10 cellular contexts compared by ENCODE assay signal in genomic region chr6:28809947-28810654, GRCh38.
A peak's percentile ranks its signal among the peaks of the same experiment; 100 is the strongest.
DNase-seq lines count a peak whose midpoint lies in the region; ATAC-seq and TF ChIP-seq lines count a peak whose summit lies in the region.
"Had no signal": no experiment of that assay in that cellular context is flagged by ENCODE, and none has a peak within 500 bp of the region (broad histone marks: within the 10 kb centered on the region; RNA-seq: fewer than 3 reads in every experiment).

No MANE protein-coding gene starts in this region.

- TF ChIP-seq CTCF in testis (IDR thresholded peaks at IDR 0.05) (no peak), GM10248 (IDR thresholded peaks at IDR 0.05; ENCODE audit: control extremely low read depth, extremely low read depth, low read depth, missing control alignments) (no peak)

- TF ChIP-seq POLR2A in testis (IDR thresholded peaks at IDR 0.05): no peak

- H2BK120ac ChIP-seq in mesenchymal stem cell (ENCODE audit: low read depth, low read length): no peak overlapping the region

- 1% methylated on average over 24 of the region's 33 CpGs for WGBS in mesenchymal stem cell
- 2 to 3% methylated on average over 32 to 33 of the region's 33 CpGs for WGBS in testis, 2 donors

- H2AK5ac ChIP-seq in mesenchymal stem cell (ENCODE audit: low read length, severe bottlenecking): no peak overlapping the region

- H3K4me3 Mint-ChIP-seq in activated T-helper 2 cell treated with anti-CD3 and anti-CD28 coated beads, Interferon-gamma antibody, Interleukin-2, Interleukin-4, amounts not matched to agents 10 μg/mL and 5 μg/mL and 100 μg/mL, durations not matched to agents 14 hours and 24 hours and 36 hours (ENCODE audit: low read depth): peak overlapping the region; percentile 46

- H3K36me3 ChIP-seq in HUES6 (ENCODE audit: control insufficient read depth, insufficient read depth, low read length): no peaks in the 10 kb centered on the region
- no peaks in the 10 kb centered on the region for H3K36me3 ChIP-seq in mesenchymal stem cell (ENCODE audit: control insufficient read depth in 1 of 2, insufficient read depth in 2 of 2, low read depth in 1 of 2, low read length in 2 of 2)
- no peaks in the 10 kb centered on the region for H3K36me3 ChIP-seq in testis (ENCODE audit: low read depth, missing control alignments)
- H3K36me3 ChIP-seq: adrenal gland had no signal

- peaks cover 16% of the 10 kb centered on the region for H3K4me1 Mint-ChIP-seq in activated T-helper 2 cell treated with anti-CD3 and anti-CD28 coated beads, Interferon-gamma antibody, Interleukin-2, Interleukin-4, amounts not matched to agents 10 μg/mL and 5 μg/mL and 100 μg/mL, durations not matched to agents 14 hours and 24 hours and 36 hours (ENCODE audit: low read depth)

- H2AFZ ChIP-seq in mesenchymal stem cell (ENCODE audit: low read depth, low read length): peak overlapping the region; percentile 62

- peak overlapping the region in 1 of 2 experiments; percentile 70 for H3K14ac ChIP-seq in mesenchymal stem cell (ENCODE audit: low read length in 2 of 2)

- peaks cover 12% of the 10 kb centered on the region for H3K36me3 Mint-ChIP-seq in activated T-helper 2 cell treated with anti-CD3 and anti-CD28 coated beads, Interferon-gamma antibody, Interleukin-2, Interleukin-4, amounts not matched to agents 10 μg/mL and 5 μg/mL and 100 μg/mL, durations not matched to agents 14 hours and 24 hours and 36 hours (ENCODE audit: low read depth)

- H2BK12ac ChIP-seq in mesenchymal stem cell (ENCODE audit: low read length in 2 of 2): no peak overlapping the region

- H3K79me1 ChIP-seq in mesenchymal stem cell (replicated peaks; ENCODE audit: low read length, poor library complexity, severe bottlenecking): no peaks in the 10 kb centered on the region

- no peaks in the 10 kb centered on the region for H3K9me3 ChIP-seq in HUES6 (ENCODE audit: control insufficient read depth, insufficient read depth, low read depth, low read length)
- H3K9me3 ChIP-seq in mesenchymal stem cell (ENCODE audit: control insufficient read depth, low read length): no peaks in the 10 kb centered on the region
- H3K9me3 ChIP-seq in testis: no peaks in the 10 kb centered on the region
- H3K9me3 ChIP-seq: adrenal gland had no signal

- H3K27me3 ChIP-seq in HUES6 (ENCODE audit: control insufficient read depth, insufficient read depth, low read length): peaks cover 75% of the 10 kb centered on the region
- H3K27me3 ChIP-seq in mesenchymal stem cell (ENCODE audit: control insufficient read depth in 1 of 2, insufficient read depth in 1 of 2, low read length in 2 of 2): peaks cover 51 to 62% of the 10 kb centered on the region in 2 experiments
- no peaks in the 10 kb centered on the region for H3K27me3 ChIP-seq in testis

- CTCF ChIA-PET in GM10248 (lab: Yijun Ruan, JAX): no interaction called here

- H3K27ac ChIP-seq in HUES6 (ENCODE audit: low read depth, low read length): no peak overlapping the region
- no peak overlapping the region for H3K27ac ChIP-seq in mesenchymal stem cell (ENCODE audit: low read length, poor library complexity, severe bottlenecking)
- H3K27ac ChIP-seq in testis: no peak overlapping the region
- H3K27ac ChIP-seq: adrenal gland had no signal

- peaks cover 10% of the 10 kb centered on the region; the same call in 1 of the 2 replicates for H3K4me1 ChIP-seq in HUES6 (ENCODE audit: control insufficient read depth, insufficient read depth, low read length)
- H3K4me1 ChIP-seq in mesenchymal stem cell (ENCODE audit: control insufficient read depth, insufficient read depth, low read depth, low read length): peaks cover 13% of the 10 kb centered on the region
- no peaks in the 10 kb centered on the region for H3K4me1 ChIP-seq in testis
- H3K4me1 ChIP-seq: adrenal gland had no signal

- DNase-seq in DMS153 treated with DMSO at 0.1 percent for 48 hours (lab: John Stamatoyannopoulos, UW; ENCODE audit: unreplicated experiment) (peak; percentile 63), mesenchymal stem cell (peak; percentile 14), testis (no peak), GM10248 (ENCODE audit: extremely low spot score) (no peak)
- no peak for DNase-seq in activated T-helper 2 cell treated with anti-CD3 and anti-CD28 coated beads, Interferon-gamma antibody, Interleukin-2, Interleukin-4, amounts not matched to agents 10 μg/mL and 5 μg/mL and 100 μg/mL, durations not matched to agents 14 hours and 24 hours and 36 hours (ENCODE audit: low spot score)
- DNase-seq: adrenal gland; stimulated activated CD4-positive, alpha-beta T cell treated with anti-CD3 and anti-CD28 coated beads, Interleukin-4, amount 100 ng/mL, for 1 hour had no signal

- peak overlapping the region; percentile 27 for H3K27ac Mint-ChIP-seq in activated T-helper 2 cell treated with anti-CD3 and anti-CD28 coated beads, Interferon-gamma antibody, Interleukin-2, Interleukin-4, amounts not matched to agents 10 μg/mL and 5 μg/mL and 100 μg/mL, durations not matched to agents 14 hours and 24 hours and 36 hours

- ATAC-seq in HG03196 (IDR thresholded peaks at IDR 0.05; ENCODE audit: unreplicated experiment) (no peak), HG03565 (IDR thresholded peaks at IDR 0.05; ENCODE audit: unreplicated experiment) (no peak)

- H3K4ac ChIP-seq in mesenchymal stem cell (ENCODE audit: low read depth in 1 of 2, low read length in 2 of 2): no peak overlapping the region

- peaks cover 79% of the 10 kb centered on the region for H3K27me3 Mint-ChIP-seq in activated T-helper 2 cell treated with anti-CD3 and anti-CD28 coated beads, Interferon-gamma antibody, Interleukin-2, Interleukin-4, amounts not matched to agents 10 μg/mL and 5 μg/mL and 100 μg/mL, durations not matched to agents 14 hours and 24 hours and 36 hours (ENCODE audit: low read depth)

- H3K9ac ChIP-seq in HUES6 (ENCODE audit: low read length) (peak overlapping the region; percentile 18), mesenchymal stem cell (ENCODE audit: low read length) (no peak overlapping the region)

- no peak overlapping the region for H4K91ac ChIP-seq in mesenchymal stem cell (ENCODE audit: low read length)

- no peak overlapping the region for H3K18ac ChIP-seq in mesenchymal stem cell (ENCODE audit: low read depth in 1 of 2, low read length in 2 of 2)

- H3K4me3 ChIP-seq in HUES6 (ENCODE audit: low read depth, low read length) (peak overlapping the region; percentile 81), mesenchymal stem cell (ENCODE audit: insufficient read depth in 1 of 2, low read depth in 1 of 2, low read length in 2 of 2) (peak overlapping the region in 1 of 2 experiments; percentile 76), testis (peak overlapping the region in 1 of 2 donors; percentile 23)
- H3K4me3 ChIP-seq: adrenal gland had no signal

- intact Hi-C loops in activated T-helper 2 cell treated with anti-CD3 and anti-CD28 coated beads, Interferon-gamma antibody, Interleukin-2, Interleukin-4, amounts not matched to agents 10 μg/mL and 5 μg/mL and 100 μg/mL, durations not matched to agents 14 hours and 24 hours and 36 hours (cut with micrococcal nuclease): loop anchor here (1.0 to 10.0 kb wide), 7 partner anchors 15 to 1523 kb away; no protein-coding TSS in a partner anchor
- intact Hi-C loops in testis (cut with DNase I; ENCODE audit: low total_unique reads): no loop called here

- no peak overlapping the region for H2BK15ac ChIP-seq in mesenchymal stem cell (ENCODE audit: low read depth, poor library complexity, severe bottlenecking)

- peak overlapping the region; percentile 79 for H3K4me2 ChIP-seq in mesenchymal stem cell (ENCODE audit: low read length, poor library complexity, severe bottlenecking)

- H4K8ac ChIP-seq in mesenchymal stem cell (ENCODE audit: low read length): no peak overlapping the region

- H2BK5ac ChIP-seq in mesenchymal stem cell (ENCODE audit: low read depth, low read length, poor library complexity, severe bottlenecking): no peak overlapping the region

- POLR2A ChIA-PET in GM10248 (lab: Yijun Ruan, JAX): no interaction called here

- H3K23ac ChIP-seq in mesenchymal stem cell (ENCODE audit: low read length in 2 of 2): peak overlapping the region in 1 of 2 experiments; percentile 43

- H3K9me3 Mint-ChIP-seq in activated T-helper 2 cell treated with anti-CD3 and anti-CD28 coated beads, Interferon-gamma antibody, Interleukin-2, Interleukin-4, amounts not matched to agents 10 μg/mL and 5 μg/mL and 100 μg/mL, durations not matched to agents 14 hours and 24 hours and 36 hours: peaks cover 13% of the 10 kb centered on the region

Comparison
In these comparisons a context has a peak if more than half of its experiments do, and no peak if none do; other contexts are left out.
1. DNase-seq: peak in DMS153 treated with DMSO at 0.1 percent for 48 hours (single experiment) and mesenchymal stem cell (single experiment); none in activated T-helper 2 cell treated with anti-CD3 and anti-CD28 coated beads, Interferon-gamma antibody, Interleukin-2, Interleukin-4, amounts not matched to agents 10 μg/mL and 5 μg/mL and 100 μg/mL, durations not matched to agents 14 hours and 24 hours and 36 hours (single experiment), testis (single experiment) and GM10248 (single experiment).